25 cellular contexts compared by ENCODE assay signal in the genomic region with DNA sequence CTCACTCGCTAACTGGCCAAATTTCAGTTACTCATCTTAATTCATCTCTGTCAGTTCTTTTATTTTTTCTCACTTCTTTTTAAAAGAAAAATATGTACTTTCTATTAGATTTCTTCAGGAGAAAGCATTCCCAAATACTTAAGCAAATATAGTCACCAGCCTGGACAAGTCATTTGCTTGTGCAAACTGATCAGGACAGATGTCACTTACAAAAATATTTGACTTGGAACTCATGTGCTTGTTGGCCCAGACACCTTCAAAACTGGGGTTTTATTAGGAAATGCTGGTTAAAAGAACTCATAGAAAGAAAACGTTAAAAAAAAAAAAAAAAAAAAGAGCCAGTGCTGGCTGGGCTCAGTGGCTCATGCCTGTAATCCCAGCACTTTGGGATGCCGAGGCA.
"Had no signal": no experiment of that assay in that cellular context is flagged by ENCODE, and none has a peak within 500 bp of the region (broad histone marks: within the 10 kb centered on the region; RNA-seq: fewer than 3 reads in every experiment).

No MANE protein-coding gene starts in this region.

- ATAC-seq: activated CD4-positive, alpha-beta T cell treated with anti-CD3 and anti-CD28 coated beads for 36 hours; activated CD4-positive, CD25-positive, alpha-beta regulatory T cell treated with anti-CD3 and anti-CD28 coated beads, Interleukin-2, amount 50 U/mL, for 24 hours; activated naive CD4-positive, alpha-beta T cell treated with anti-CD3 and anti-CD28 coated beads, Interleukin-2, amount 50 U/mL, for 72 hours; activated T-cell treated with anti-CD3 and anti-CD28 coated beads, Interleukin-2, amount 50 U/mL, for 4 hours; K562; Panc1; WTC11 had no signal

- H3K4me1 ChIP-seq: adrenal gland, SJCRH30 had no signal

- H3K27me3 ChIP-seq: adrenal gland, SJCRH30 had no signal

- H3K9me3 ChIP-seq: adrenal gland, SJCRH30 had no signal

- H3K36me3 ChIP-seq: adrenal gland, SJCRH30 had no signal

- H3K27ac ChIP-seq: adrenal gland, SJCRH30, SK-N-MC had no signal

- H3K4me3 ChIP-seq: adrenal gland, K562, SJCRH30, SK-N-MC had no signal

- DNase-seq: activated CD4-positive, alpha-beta memory T cell treated with anti-CD3 and anti-CD28 coated beads for 36 hours; activated CD4-positive, alpha-beta T cell treated with anti-CD3 and anti-CD28 coated beads for 36 hours; activated CD4-positive, alpha-beta T cell treated with anti-CD3 and anti-CD28 coated beads, Interleukin-2, amount 50 U/mL, for 1 hour; activated CD8-positive, alpha-beta memory T cell treated with anti-CD3 and anti-CD28 coated beads, Interleukin-2, amount 50 U/mL, for 4 hours; activated gamma-delta T cell treated with Interleukin-2 at 50 U/mL for 16 hours; activated naive CD4-positive, alpha-beta T cell treated with anti-CD3 and anti-CD28 coated beads for 36 hours; activated T-cell treated with anti-CD3 and anti-CD28 coated beads for 4 hours; activated T-cell treated with anti-CD3 and anti-CD28 coated beads, Interleukin-2, amount 50 U/mL, for 4 hours; adrenal gland; NCI-H1105; NCI-H1417 treated with DMSO at 0.1 percent for 48 hours; NCI-H187 treated with DMSO at 0.1 percent for 48 hours; NCI-H2081 treated with DMSO at 0.1 percent for 48 hours; NCI-H226; NCI-H446 treated with DMSO at 0.1 percent for 48 hours; NCI-H524; NCI-H774; SJCRH30; T1000 had no signal
